Comparison of ENCODE assay signal across 8 cellular contexts in genomic region chr19:9674669-9675357, GRCh38.
A peak's percentile ranks its signal among the peaks of the same experiment; 100 is the strongest.
DNase-seq lines count a peak whose midpoint lies in the region; ATAC-seq and TF ChIP-seq lines count a peak whose summit lies in the region.

Gene ZNF562 (minus strand): TSS chr19:9675100. CDS start chr19:9660744, 14,356 bp downstream.

- no peaks in the 10 kb centered on the region for H4K20me1 ChIP-seq in KMS-11 (ENCODE audit: insufficient read depth)

- H3K9me3 ChIP-seq in RWPE2 (ENCODE audit: severe bottlenecking) (peaks cover 22% of the 10 kb centered on the region), neuron (ENCODE audit: low read length) (peaks cover 22% of the 10 kb centered on the region), subcutaneous abdominal adipose tissue (ENCODE audit: control insufficient read depth in 5 of 5, low read length in 5 of 5) (peaks cover 0 to 23% (median 10%) of the 10 kb centered on the region in 5 donors)

- ATAC-seq in GM21528 (IDR thresholded peaks at IDR 0.05; ENCODE audit: low FRiP score, unreplicated experiment) (peak; percentile 92), RWPE2 (ENCODE audit: low read depth) (peak; percentile 92)

- no peak for TF ChIP-seq CTCF in KMS-11 (conservative IDR thresholded peaks at IDR 0.05; ENCODE audit: low read depth, low read length)
- TF ChIP-seq CTCF in RWPE2 (IDR thresholded peaks at IDR 0.05; ENCODE audit: poor library complexity, severe bottlenecking), result no peak
- no peak for TF ChIP-seq CTCF in foreskin fibroblast (IDR thresholded peaks at IDR 0.05; ENCODE audit: low read depth, low read length)

- H2AFZ ChIP-seq in KMS-11 (ENCODE audit: low read depth), result peak within 1 kb of the TSS; percentile 89
- H2AFZ ChIP-seq in neuron (ENCODE audit: low read depth, low read length), result peak within 1 kb of the TSS; percentile 27

- H3K27ac ChIP-seq in KMS-11 (peak within 1 kb of the TSS; percentile 78), RWPE2 (ENCODE audit: poor library complexity, severe bottlenecking) (peak within 1 kb of the TSS; percentile 91), subcutaneous abdominal adipose tissue (ENCODE audit: low read depth, low read length) (peak within 1 kb of the TSS; percentile 91)

- H3K4me1 ChIP-seq in KMS-11 (ENCODE audit: low read depth, poor library complexity, severe bottlenecking) (no peaks in the 10 kb centered on the region), RWPE2 (ENCODE audit: insufficient read depth, poor library complexity, severe bottlenecking) (no peaks in the 10 kb centered on the region), neuron (ENCODE audit: insufficient read depth, low read length) (peaks cover 4% of the 10 kb centered on the region), subcutaneous abdominal adipose tissue (ENCODE audit: control insufficient read depth in 5 of 5, insufficient read depth in 5 of 5, low read length in 5 of 5) (peaks cover 0 to 10% (median 4%) of the 10 kb centered on the region in 5 donors)

- H3K36me3 ChIP-seq in KMS-11 (ENCODE audit: insufficient read depth) (no peaks in the 10 kb centered on the region), RWPE2 (ENCODE audit: low read depth) (peaks cover 42% of the 10 kb centered on the region), neuron (ENCODE audit: insufficient read depth, low read length) (peaks cover 17% of the 10 kb centered on the region), subcutaneous abdominal adipose tissue (ENCODE audit: control insufficient read depth in 5 of 5, insufficient read depth in 5 of 5, low read length in 5 of 5) (peaks cover 2 to 10% (median 7%) of the 10 kb centered on the region in 5 donors)

- no peak within 1 kb of the TSS for H3K4me3 ChIP-seq in KMS-11 (IDR thresholded peaks at IDR 0.05; ENCODE audit: insufficient read depth, low read depth, low read length)
- peak within 1 kb of the TSS; percentile 93 for H3K4me3 ChIP-seq in RWPE2 (ENCODE audit: severe bottlenecking)
- peak within 1 kb of the TSS; percentile 79 for H3K4me3 ChIP-seq in foreskin fibroblast (ENCODE audit: low read depth in 1 of 2, low read length in 2 of 2)
- H3K4me3 ChIP-seq in neuron (ENCODE audit: low read length), result peak within 1 kb of the TSS; percentile 66
- H3K4me3 ChIP-seq in subcutaneous abdominal adipose tissue (ENCODE audit: low read depth in 1 of 5, low read length in 5 of 5), result peak within 1 kb of the TSS; percentile 75 to 94 (median 91)

- no peaks in the 10 kb centered on the region for H3K27me3 ChIP-seq in KMS-11 (ENCODE audit: insufficient read depth, low read depth)
- H3K27me3 ChIP-seq in RWPE2 (ENCODE audit: insufficient read depth, poor library complexity, severe bottlenecking), result no peaks in the 10 kb centered on the region
- no peaks in the 10 kb centered on the region for H3K27me3 ChIP-seq in neuron (ENCODE audit: insufficient read depth, low read length)
- H3K27me3 ChIP-seq in subcutaneous abdominal adipose tissue (ENCODE audit: control insufficient read depth in 5 of 5, insufficient read depth in 4 of 5, low read length in 5 of 5), result no peaks in the 10 kb centered on the region

- H3K9ac ChIP-seq in KMS-11 (peak within 1 kb of the TSS; percentile 75), subcutaneous abdominal adipose tissue (ENCODE audit: low read length in 5 of 5) (peak within 1 kb of the TSS; percentile 84 to 94 (median 91))

- peak within 1 kb of the TSS; percentile 57 for H3K4me2 ChIP-seq in KMS-11

- H3K79me2 ChIP-seq in KMS-11 (ENCODE audit: insufficient read depth, low read depth), result peaks cover 19% of the 10 kb centered on the region

- DNase-seq in D341Med (ENCODE audit: low spot score) (peak; percentile 92), RWPE2 (ENCODE audit: low spot score) (peak; percentile 81), activated gamma-delta T cell (lab: John Stamatoyannopoulos, UW) (peak; percentile 47), foreskin fibroblast (peak; percentile 83 to 94)
